In genomic region chr1:207001492-207002245, GRCh38 we compare ENCODE assay signal across 30 cellular contexts. TPM values are rescaled to one million over a fixed set of nuclear protein-coding genes. Genes with fewer than 3 reads are reported as not detected.
DNase-seq lines count a peak whose midpoint lies in the region; ATAC-seq, FAIRE-seq and TF ChIP-seq lines count a peak whose summit lies in the region.
"Had no signal": no experiment of that assay in that cellular context is flagged by ENCODE, and none has a peak within 500 bp of the region (broad histone marks: within the 10 kb centered on the region; RNA-seq: fewer than 3 reads in every experiment).

No MANE protein-coding gene starts in this region.

- intact Hi-C loops in left lung (cut with DNase I), result no loop called here

- TF ChIP-seq CTCF in MM.1S (IDR thresholded peaks at IDR 0.05; ENCODE audit: low read length) (no peak), bronchial epithelial cell (IDR thresholded peaks at IDR 0.05; ENCODE audit: insufficient read depth, low read length, severe bottlenecking) (no peak), left lung (IDR thresholded peaks at IDR 0.05) (no peak), type B pancreatic cell (conservative IDR thresholded peaks at IDR 0.05) (no peak)

- H3K4me1 ChIP-seq in MM.1S (ENCODE audit: low read length) (peaks cover 6% of the 10 kb centered on the region), left lung (peaks cover 17 to 20% of the 10 kb centered on the region in 2 donors)
- H3K4me1 ChIP-seq: testis had no signal

- H4K20me1 ChIP-seq in MM.1S (ENCODE audit: insufficient read depth, low read length), result no peaks in the 10 kb centered on the region

- no peak overlapping the region for H3K9ac ChIP-seq in MM.1S (ENCODE audit: low read length)

- peak overlapping the region; percentile 19; the same call in 1 of the 2 replicates for H2AFZ ChIP-seq in MM.1S (ENCODE audit: low read length)

- peak; percentile 56 for DNase-seq in MM.1S
- DNase-seq in bronchial epithelial cell (ENCODE audit: low read depth), result peak; percentile 78
- no peak for DNase-seq in left lung
- no peak for DNase-seq in type B pancreatic cell (ENCODE audit: extremely low spot score, unreplicated experiment)
- DNase-seq in CD1c-positive myeloid dendritic cell (ENCODE audit: extremely low spot score), result no peak
- DNase-seq in stimulated activated naive CD8-positive, alpha-beta T cell treated with anti-CD3 and anti-CD28 coated beads, Interleukin-15, amount 100 ng/mL, for 72 hours, result no peak
- no peak for DNase-seq in iPS-NIHi7 (ENCODE audit: extremely low spot score)
- DNase-seq: activated CD4-positive, alpha-beta T cell treated with anti-CD3 and anti-CD28 coated beads for 48 hours; activated naive CD4-positive, alpha-beta T cell; activated T-cell treated with anti-CD3 and anti-CD28 coated beads, Interleukin-2, amount 50 U/mL, for 48 hours; brain microvascular endothelial cell; CD4-positive, CD25-positive, alpha-beta regulatory T cell; DMS 273 treated with DMSO at 0.1 percent for 48 hours; effector memory CD8-positive, alpha-beta T cell; head of caudate nucleus; left cardiac atrium; natural killer cell; NCI-H1436; NCI-H2171 treated with DMSO at 0.1 percent for 48 hours; NCI-H69; RPMI8226; stimulated activated CD4-positive, alpha-beta T cell treated with anti-CD3 and anti-CD28 coated beads, Interleukin-4, amount 100 ng/mL, for 1 hour; T-helper 2 cell; testis had no signal

- H3K27ac ChIP-seq in MM.1S (ENCODE audit: low read length) (no peak overlapping the region), left lung (peak overlapping the region in 1 of 2 donors; percentile 38)
- H3K27ac ChIP-seq: brain microvascular endothelial cell, SK-N-MC, testis had no signal

- H3K36me3 ChIP-seq in MM.1S (replicated peaks; ENCODE audit: insufficient read depth, low read length) (no peaks in the 10 kb centered on the region), bronchial epithelial cell (ENCODE audit: control insufficient read depth, insufficient read depth, low read length) (no peaks in the 10 kb centered on the region), left lung (no peaks in the 10 kb centered on the region)
- H3K36me3 ChIP-seq: brain microvascular endothelial cell had no signal

- peaks cover 19% of the 10 kb centered on the region for H3K4me1 Mint-ChIP-seq in type B pancreatic cell (ENCODE audit: unreplicated experiment)
- H3K4me1 Mint-ChIP-seq in stimulated activated naive CD8-positive, alpha-beta T cell treated with anti-CD3 and anti-CD28 coated beads, Interleukin-15, amount 100 ng/mL, for 72 hours, result no peaks in the 10 kb centered on the region

- H3F3A ChIP-seq in MM.1S (ENCODE audit: insufficient read depth, low read length), result no peaks in the 10 kb centered on the region

- H3K9me2 ChIP-seq in MM.1S (replicated peaks; ENCODE audit: insufficient read depth, low read length), result no peaks in the 10 kb centered on the region

- FAIRE-seq in bronchial epithelial cell (lab: Jason Lieb, UNC), result peak; percentile 13

- H3K27me3 Mint-ChIP-seq in type B pancreatic cell, result no peaks in the 10 kb centered on the region
- no peaks in the 10 kb centered on the region for H3K27me3 Mint-ChIP-seq in stimulated activated naive CD8-positive, alpha-beta T cell treated with anti-CD3 and anti-CD28 coated beads, Interleukin-15, amount 100 ng/mL, for 72 hours

- ATAC-seq in left lung (peak; percentile 1), GM19467 (IDR thresholded peaks at IDR 0.05; ENCODE audit: unreplicated experiment) (no peak)
- no peak for ATAC-seq in stimulated activated naive CD8-positive, alpha-beta T cell treated with anti-CD3 and anti-CD28 coated beads, Interleukin-15, amount 100 ng/mL, for 72 hours
- ATAC-seq: effector memory CD8-positive, alpha-beta T cell; left cardiac atrium; natural killer cell; stimulated activated memory B cell treated with anti-CD40 and anti-IgM and Interleukin-4, amounts not matched to agents 10 μg/mL and 1 μg/mL and 100 μg/mL, for 72 hours had no signal

- peak overlapping the region; percentile 55 for H3K27ac Mint-ChIP-seq in type B pancreatic cell
- H3K27ac Mint-ChIP-seq in stimulated activated naive CD8-positive, alpha-beta T cell treated with anti-CD3 and anti-CD28 coated beads, Interleukin-15, amount 100 ng/mL, for 72 hours, result no peak overlapping the region
- H3K27ac Mint-ChIP-seq: CD4-positive, CD25-positive, alpha-beta regulatory T cell; effector memory CD8-positive, alpha-beta T cell; mesothelial cell of epicardium; natural killer cell; stimulated activated memory B cell treated with anti-CD40 and anti-IgM and Interleukin-4, amounts not matched to agents 10 μg/mL and 1 μg/mL and 100 μg/mL, for 72 hours had no signal

- peak overlapping the region; percentile 29 for H3K4me3 Mint-ChIP-seq in type B pancreatic cell
- H3K4me3 Mint-ChIP-seq in stimulated activated naive CD8-positive, alpha-beta T cell treated with anti-CD3 and anti-CD28 coated beads, Interleukin-15, amount 100 ng/mL, for 72 hours, result no peak overlapping the region
- H3K4me3 Mint-ChIP-seq: CD4-positive, CD25-positive, alpha-beta regulatory T cell; effector memory CD8-positive, alpha-beta T cell; mesothelial cell of epicardium; natural killer cell; stimulated activated memory B cell treated with anti-CD40 and anti-IgM and Interleukin-4, amounts not matched to agents 10 μg/mL and 1 μg/mL and 100 μg/mL, for 72 hours had no signal

- H3K36me3 Mint-ChIP-seq in type B pancreatic cell, result no peaks in the 10 kb centered on the region
- H3K36me3 Mint-ChIP-seq: CD4-positive, CD25-positive, alpha-beta regulatory T cell; mesothelial cell of epicardium; natural killer cell; stimulated activated memory B cell treated with anti-CD40 and anti-IgM and Interleukin-4, amounts not matched to agents 10 μg/mL and 1 μg/mL and 100 μg/mL, for 72 hours had no signal

- H3K4me3 ChIP-seq in MM.1S (ENCODE audit: low read length) (no peak overlapping the region), bronchial epithelial cell (ENCODE audit: low read depth, low read length) (no peak overlapping the region), left lung (no peak overlapping the region)
- H3K4me3 ChIP-seq: SK-N-MC, testis had no signal

- H3K4me2 ChIP-seq in MM.1S (ENCODE audit: low read depth, low read length), result peak overlapping the region; percentile 4; the same call in 1 of the 2 replicates

- no peaks in the 10 kb centered on the region for H3K9me3 Mint-ChIP-seq in type B pancreatic cell
- H3K9me3 Mint-ChIP-seq in stimulated activated naive CD8-positive, alpha-beta T cell treated with anti-CD3 and anti-CD28 coated beads, Interleukin-15, amount 100 ng/mL, for 72 hours, result no peaks in the 10 kb centered on the region
- H3K9me3 Mint-ChIP-seq: CD4-positive, CD25-positive, alpha-beta regulatory T cell; effector memory CD8-positive, alpha-beta T cell; mesothelial cell of epicardium; natural killer cell; stimulated activated memory B cell treated with anti-CD40 and anti-IgM and Interleukin-4, amounts not matched to agents 10 μg/mL and 1 μg/mL and 100 μg/mL, for 72 hours had no signal

- H3K27me3 ChIP-seq in MM.1S (replicated peaks; ENCODE audit: insufficient read depth, low read length) (no peaks in the 10 kb centered on the region), bronchial epithelial cell (ENCODE audit: control insufficient read depth, insufficient read depth, low read length) (no peaks in the 10 kb centered on the region), left lung (no peaks in the 10 kb centered on the region)
- H3K27me3 ChIP-seq: testis had no signal

- H3K79me2 ChIP-seq in MM.1S (ENCODE audit: low read length), result no peaks in the 10 kb centered on the region

- H3K9me3 ChIP-seq in MM.1S (replicated peaks; ENCODE audit: insufficient read depth, low read length), result no peaks in the 10 kb centered on the region
- H3K9me3 ChIP-seq in left lung, result no peaks in the 10 kb centered on the region
- H3K9me3 ChIP-seq: testis had no signal

RNA-seq across cellular contexts. Expression of gene C1orf116, which starts 30.9 kb away (rescaled TPM):
- 20.0 and 29.6 TPM in 2 replicates for total RNA-seq in bronchial epithelial cell
- 100 to 1,000 TPM; 101 to 212 TPM for total RNA-seq in left lung
- 50.4 and 108 TPM in 2 replicates for total RNA-seq in type B pancreatic cell (ENCODE audit: low replicate concordance)
- total RNA-seq: activated CD8-positive, alpha-beta memory T cell treated with anti-CD3 and anti-CD28 coated beads for 36 hours; osteocyte had no signal

RNA-seq across cellular contexts. Expression of gene FCAMR, which starts 31.4 kb away (rescaled TPM):
- total RNA-seq in bronchial epithelial cell, result not detected in 2 replicates
- total RNA-seq in left lung, result not detected
- total RNA-seq in type B pancreatic cell (ENCODE audit: low replicate concordance), result not detected in 2 replicates
- total RNA-seq: activated CD8-positive, alpha-beta memory T cell treated with anti-CD3 and anti-CD28 coated beads for 36 hours; CD4-positive, CD25-positive, alpha-beta regulatory T cell; left cardiac atrium; mesothelial cell of epicardium; natural killer cell; osteocyte had no signal

RNA-seq across cellular contexts. Expression of gene YOD1, which starts 49.3 kb away (rescaled TPM):
- total RNA-seq in bronchial epithelial cell, result 12.8 and 15.3 TPM in 2 replicates
- 1 to 10 TPM; 7.3 to 9.9 TPM for total RNA-seq in left lung
- total RNA-seq in type B pancreatic cell (ENCODE audit: low replicate concordance), result 12.3 and 15.0 TPM in 2 replicates

RNA-seq across cellular contexts. Expression of gene PFKFB2, which starts 51.4 kb away (rescaled TPM):
- 36.9 and 63.2 TPM in 2 replicates for total RNA-seq in bronchial epithelial cell
- 10 to 100 TPM; 52.6 to 63.8 TPM for total RNA-seq in left lung
- 18.7 and 31.4 TPM in 2 replicates for total RNA-seq in type B pancreatic cell (ENCODE audit: low replicate concordance)

RNA-seq across cellular contexts. Expression of gene PIGR, which starts 55.4 kb away (rescaled TPM):
- total RNA-seq in bronchial epithelial cell, result under 0.01 and 0.51 TPM in 2 replicates
- total RNA-seq in left lung, result 100 to 1,000 TPM; 128 to 587 TPM
- 16.9 and 30.1 TPM in 2 replicates for total RNA-seq in type B pancreatic cell (ENCODE audit: low replicate concordance)
- total RNA-seq: CD4-positive, CD25-positive, alpha-beta regulatory T cell; mesothelial cell of epicardium; osteocyte; testis had no signal

Comparison
In these comparisons a context has a peak if more than half of its experiments do, and no peak if none do; other contexts are left out.
1. DNase-seq: peak in MM.1S (single experiment) and bronchial epithelial cell (single experiment); none in left lung (0 of 2), type B pancreatic cell (single experiment), CD1c-positive myeloid dendritic cell (single experiment), stimulated activated naive CD8-positive, alpha-beta T cell treated with anti-CD3 and anti-CD28 coated beads, Interleukin-15, amount 100 ng/mL, for 72 hours (0 of 2) and iPS-NIHi7 (single experiment).